ENCODE assay signal across 17 cellular contexts in genomic region chr4:67603310-67604028, GRCh38. TPM values are rescaled to one million over a fixed set of nuclear protein-coding genes. Genes with fewer than 3 reads are reported as not detected.
A peak's percentile ranks its signal among the peaks of the same experiment; 100 is the strongest.
DNase-seq lines count a peak whose midpoint lies in the region; ATAC-seq and TF ChIP-seq lines count a peak whose summit lies in the region.
"Had no signal": no experiment of that assay in that cellular context is flagged by ENCODE, and none has a peak within 500 bp of the region (broad histone marks: within the 10 kb centered on the region; RNA-seq: fewer than 3 reads in every experiment).

No MANE protein-coding gene starts in this region.

- H2BK15ac ChIP-seq in mesendoderm (replicated peaks; ENCODE audit: low read depth), result no peak overlapping the region

- H3K27ac Mint-ChIP-seq in GM23338, result peak overlapping the region; percentile 56
- no peak overlapping the region; the same call in 1 of the 2 replicates for H3K27ac Mint-ChIP-seq in WTC11
- H3K27ac Mint-ChIP-seq: CD8-positive, alpha-beta T cell had no signal

- H3K4me3 ChIP-seq in GM23338, result no peak overlapping the region
- H3K4me3 ChIP-seq in mesendoderm (ENCODE audit: low read length), result no peak overlapping the region
- H3K4me3 ChIP-seq: Peyer's patch had no signal

- intact Hi-C loops in left colon (cut with DNase I, micrococcal nuclease), result no loop called here

- H3K4me3 Mint-ChIP-seq in GM23338 (no peak overlapping the region), WTC11 (no peak overlapping the region)
- H3K4me3 Mint-ChIP-seq: CD8-positive, alpha-beta T cell had no signal

- ATAC-seq in GM23338, result no peak; the same call in 2 of the 3 replicates
- peak; percentile 26; the same call in 1 of the 2 replicates for ATAC-seq in WTC11
- no peak for ATAC-seq in GM21526 (IDR thresholded peaks at IDR 0.05; ENCODE audit: low FRiP score, unreplicated experiment)
- ATAC-seq in left colon, result no peak
- ATAC-seq: CD8-positive, alpha-beta T cell had no signal

- H3K4me1 Mint-ChIP-seq in GM23338 (peaks cover 10% of the 10 kb centered on the region), WTC11 (peaks cover 10% of the 10 kb centered on the region; the same call in 1 of the 2 replicates)

- H4K20me1 ChIP-seq in GM23338 (replicated peaks; ENCODE audit: insufficient read depth), result no peaks in the 10 kb centered on the region

- H3K56ac ChIP-seq in mesendoderm (ENCODE audit: low read length), result no peak overlapping the region

- peaks cover 16% of the 10 kb centered on the region for H3K9me3 Mint-ChIP-seq in GM23338
- H3K9me3 Mint-ChIP-seq in WTC11, result peaks cover 42% of the 10 kb centered on the region

- CTCF ChIA-PET in WTC11 (lab: Charles Lee), result no interaction called here

- no peak for TF ChIP-seq CTCF in GM23338 (conservative IDR thresholded peaks at IDR 0.05; ENCODE audit: low read depth in 2 of 2)
- no peak for TF ChIP-seq CTCF in WTC11 (IDR thresholded peaks at IDR 0.05)

- no peak overlapping the region for H4K5ac ChIP-seq in mesendoderm (ENCODE audit: low read length)

- no peak overlapping the region for H4K8ac ChIP-seq in mesendoderm (ENCODE audit: low read depth, low read length)

- H3K27me3 Mint-ChIP-seq in GM23338 (ENCODE audit: insufficient read depth, low read depth, poor library complexity) (peaks cover 1% of the 10 kb centered on the region), WTC11 (ENCODE audit: low read depth) (peaks cover 3% of the 10 kb centered on the region; the same call in 1 of the 2 replicates)

- H3K4me2 ChIP-seq in GM23338 (no peak overlapping the region), mesendoderm (ENCODE audit: low read length) (no peak overlapping the region)

- no peaks in the 10 kb centered on the region for H3F3A ChIP-seq in GM23338 (replicated peaks; ENCODE audit: low read depth)

- no peak overlapping the region for H3K18ac ChIP-seq in mesendoderm (ENCODE audit: low read length)

- DNase-seq in GM23338 (ENCODE audit: low spot score) (no peak), WTC11 (ENCODE audit: low spot score) (no peak), epithelial cell of prostate (ENCODE audit: low read depth, low spot score) (peak; percentile 53), mesendoderm (peak; percentile 4), left colon (no peak)
- no peak for DNase-seq in activated CD4-positive, alpha-beta T cell treated with anti-CD3 and anti-CD28 coated beads, Interleukin-2, amount 50 U/mL, for 4 hours
- no peak for DNase-seq in activated CD8-positive, alpha-beta memory T cell treated with anti-CD3 and anti-CD28 coated beads for 24 hours
- DNase-seq: CD8-positive, alpha-beta T cell; GF-D8; H7; Kasumi-1; NCI-H187 treated with DMSO at 0.1 percent for 48 hours; NCI-H446 treated with DMSO at 0.1 percent for 48 hours; NCI-H774; Peyer's patch; SHP77 had no signal

- no peak overlapping the region for H2BK120ac ChIP-seq in mesendoderm (ENCODE audit: low read depth, low read length)

- H3K4ac ChIP-seq in mesendoderm (ENCODE audit: low read depth, low read length), result no peak overlapping the region

- H2BK5ac ChIP-seq in mesendoderm (ENCODE audit: low read length), result no peak overlapping the region

- H3K9ac ChIP-seq in mesendoderm (ENCODE audit: low read length), result no peak overlapping the region

- H3K27ac ChIP-seq in GM23338 (ENCODE audit: low read depth), result no peak overlapping the region
- peak overlapping the region; percentile 55 for H3K27ac ChIP-seq in epithelial cell of prostate
- no peak overlapping the region for H3K27ac ChIP-seq in mesendoderm (ENCODE audit: low read depth, low read length)
- H3K27ac ChIP-seq: Peyer's patch had no signal

- no peak overlapping the region for H2AFZ ChIP-seq in GM23338

- no peaks in the 10 kb centered on the region for H3K79me2 ChIP-seq in GM23338 (replicated peaks; ENCODE audit: insufficient read depth)
- no peaks in the 10 kb centered on the region for H3K79me2 ChIP-seq in mesendoderm (ENCODE audit: control insufficient read depth, insufficient read depth, low read length)

- no CpG with 5 or more reads among the region's 2 CpGs for WGBS in mesendoderm (ENCODE audit: extremely low coverage, insufficient coverage, low lambda C conversion rate)

- 0 out of 2 replicates have a peak, but pooled peaks cover 7% of the 10 kb centered on the region for H3K9me2 ChIP-seq in GM23338 (ENCODE audit: insufficient read depth)

- no peaks in the 10 kb centered on the region for H3K4me1 ChIP-seq in GM23338 (ENCODE audit: insufficient read depth)
- H3K4me1 ChIP-seq in mesendoderm (ENCODE audit: control insufficient read depth, low read depth, low read length), result no peaks in the 10 kb centered on the region
- H3K4me1 ChIP-seq: Peyer's patch had no signal

- H3K27me3 ChIP-seq in GM23338 (ENCODE audit: insufficient read depth), result no peaks in the 10 kb centered on the region
- H3K27me3 ChIP-seq in mesendoderm (ENCODE audit: insufficient read depth, low read length, poor library complexity), result no peaks in the 10 kb centered on the region
- H3K27me3 ChIP-seq: Peyer's patch had no signal

- H3K36me3 ChIP-seq in GM23338 (ENCODE audit: insufficient read depth) (no peaks in the 10 kb centered on the region; the same call in 1 of the 2 replicates), mesendoderm (ENCODE audit: control insufficient read depth, insufficient read depth, low read length) (no peaks in the 10 kb centered on the region)
- H3K36me3 ChIP-seq: Peyer's patch had no signal

- H3K23ac ChIP-seq in mesendoderm (ENCODE audit: low read length), result no peak overlapping the region

- POLR2A ChIA-PET in WTC11 (lab: Charles Lee), result no interaction called here

- no peak overlapping the region for H2AK5ac ChIP-seq in mesendoderm (ENCODE audit: low read length)

- H3K36me3 Mint-ChIP-seq in GM23338 (ENCODE audit: low read depth) (peaks cover 9% of the 10 kb centered on the region), WTC11 (peaks cover 18% of the 10 kb centered on the region)

- H3K79me1 ChIP-seq in mesendoderm (ENCODE audit: low read length), result no peaks in the 10 kb centered on the region

TF ChIP-seq in GM23338, 12 proteins besides CTCF, POLR2A, EP300 and RAD21 (continues in another document):
- TF ChIP-seq STAT1 (IDR thresholded peaks at IDR 0.05; ENCODE audit: unreplicated experiment) (no peak), ETS1 (IDR thresholded peaks at IDR 0.05) (no peak), POLR2AphosphoS5 (IDR thresholded peaks at IDR 0.05; ENCODE audit: low read depth) (no peak)

TF ChIP-seq in WTC11, 78 proteins besides CTCF, POLR2A, EP300 and RAD21:
- TF ChIP-seq ZNF423 (CRISPR knock-in tag; IDR thresholded peaks at IDR 0.05) (no peak), MLX (CRISPR knock-in tag; IDR thresholded peaks at IDR 0.05) (no peak), SOX15 (CRISPR knock-in tag; IDR thresholded peaks at IDR 0.05) (no peak), PRRX2 (CRISPR knock-in tag; IDR thresholded peaks at IDR 0.05) (no peak), SMAD4 (CRISPR knock-in tag; IDR thresholded peaks at IDR 0.05) (no peak), ESRRA (CRISPR knock-in tag; IDR thresholded peaks at IDR 0.05; ENCODE audit: borderline replicate concordance) (no peak), ZNF263 (CRISPR knock-in tag; IDR thresholded peaks at IDR 0.05; ENCODE audit: low read depth) (no peak), MAX (CRISPR knock-in tag; IDR thresholded peaks at IDR 0.05) (no peak), TEAD1 (CRISPR knock-in tag; IDR thresholded peaks at IDR 0.05) (no peak), USF2 (CRISPR knock-in tag; IDR thresholded peaks at IDR 0.05) (no peak), TP53 (CRISPR knock-in tag; IDR thresholded peaks at IDR 0.05) (no peak)

RNA-seq across cellular contexts. Expression of gene STAP1, which starts 44.9 kb away (rescaled TPM):
- not detected in 2 replicates for total RNA-seq in GM23338 (2014; rRNA removed; shearing (Covaris generic))
- not detected in 2 replicates for polyA plus RNA-seq in GM23338 (2016; fragmentation: Nextera tagmentation; extraction: Ambion mirVana)
- total RNA-seq in WTC11 (2021) (not detected in 3 replicates), left colon (under 1 TPM; 0.24 to 0.84 TPM)
- polyA plus RNA-seq in mesendoderm (2013, experiment 1 of 2), result not detected
- polyA plus RNA-seq in mesendoderm (2013, experiment 2 of 2), result not detected
- total RNA-seq: H7 had no signal

RNA-seq across cellular contexts. Expression of gene CENPC, which starts 58.2 kb away (rescaled TPM):
- total RNA-seq in GM23338 (2014; rRNA removed; shearing (Covaris generic)), result 11.8 and 24.5 TPM in 2 replicates
- 15.9 and 21.6 TPM in 2 replicates for polyA plus RNA-seq in GM23338 (2016; fragmentation: Nextera tagmentation; extraction: Ambion mirVana)
- total RNA-seq in WTC11 (2021) (17.7 to 20.3 TPM (median 19.1 TPM) in 3 replicates), left colon (10 to 100 TPM; 14.7 to 16.7 TPM)
- polyA plus RNA-seq in mesendoderm (2013, experiment 1 of 2), result 10.3 TPM
- 10.4 TPM for polyA plus RNA-seq in mesendoderm (2013, experiment 2 of 2)

Comparison
In these comparisons a context has a peak if more than half of its experiments do, and no peak if none do; other contexts are left out.
1. DNase-seq: peak in epithelial cell of prostate (single experiment) and mesendoderm (single experiment); none in GM23338 (single experiment), WTC11 (single experiment), activated CD4-positive, alpha-beta T cell treated with anti-CD3 and anti-CD28 coated beads, Interleukin-2, amount 50 U/mL, for 4 hours (0 of 2), left colon (0 of 2) and activated CD8-positive, alpha-beta memory T cell treated with anti-CD3 and anti-CD28 coated beads for 24 hours (single experiment).